ENCODE assay signal across 17 cellular contexts in the genomic region with DNA sequence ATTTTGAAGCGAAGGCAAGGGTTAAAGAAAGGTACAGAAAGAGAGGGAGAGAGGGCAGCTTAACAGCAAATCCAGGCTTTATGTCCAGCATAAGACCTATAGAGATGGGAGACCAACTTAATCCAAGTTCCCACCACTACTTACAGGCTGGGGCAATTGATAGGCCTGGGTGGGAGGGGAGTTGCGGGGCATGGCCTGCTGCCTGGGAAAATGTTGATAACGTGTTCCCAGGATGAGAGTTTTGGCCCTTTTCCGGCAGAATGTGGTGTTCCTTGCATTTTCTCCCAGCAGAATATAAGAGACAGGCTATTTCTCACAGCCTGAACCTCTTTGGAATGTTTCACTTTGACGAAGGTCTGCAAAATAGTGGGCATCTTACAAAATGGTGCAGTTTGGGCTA. TPM values are rescaled to one million over a fixed set of nuclear protein-coding genes. Genes with fewer than 3 reads are reported as not detected.
DNase-seq lines count a peak whose midpoint lies in the region; ATAC-seq and TF ChIP-seq lines count a peak whose summit lies in the region.
"Had no signal": no experiment of that assay in that cellular context is flagged by ENCODE, and none has a peak within 500 bp of the region (broad histone marks: within the 10 kb centered on the region; RNA-seq: fewer than 3 reads in every experiment).

No MANE protein-coding gene starts in this region.

- no peak for TF ChIP-seq EP300 in stomach (IDR thresholded peaks at IDR 0.05)

- peak overlapping the region; percentile 37 for H3K4me2 ChIP-seq in hepatocyte
- H3K4me2 ChIP-seq: BLaER1 treated with 17β-estradiol and CSF1 and Interleukin-3, amounts not matched to agents 10 nM and 100 nM; GM23338 had no signal

- peaks cover 20% of the 10 kb centered on the region for H3K79me2 ChIP-seq in hepatocyte

- H3K4me3 ChIP-seq in fibroblast of the aortic adventitia (ENCODE audit: low read depth, low read length) (no peak overlapping the region), hepatocyte (no peak overlapping the region), stomach (no peak overlapping the region)
- H3K4me3 ChIP-seq: BLaER1 treated with 17β-estradiol and CSF1 and Interleukin-3, amounts not matched to agents 10 nM and 100 nM; GM12878; GM23338 had no signal

- intact Hi-C loops in left cardiac atrium (cut with DNase I): no loop called here
- intact Hi-C loops in stomach (cut with DNase I; ENCODE audit: low total_unique reads): no loop called here
- intact Hi-C loops in activated CD8-positive, alpha-beta T cell treated with anti-CD3 and anti-CD28 coated beads for 36 hours (cut with micrococcal nuclease): no loop called here

- H3K9me3 Mint-ChIP-seq in activated CD8-positive, alpha-beta T cell treated with anti-CD3 and anti-CD28 coated beads for 36 hours: peaks cover 13% of the 10 kb centered on the region

- H3K36me3 ChIP-seq in hepatocyte (replicated peaks; ENCODE audit: insufficient read depth, low read depth) (no peaks in the 10 kb centered on the region), stomach (no peaks in the 10 kb centered on the region)
- H3K36me3 ChIP-seq: BLaER1 treated with 17β-estradiol and CSF1 and Interleukin-3, amounts not matched to agents 10 nM and 100 nM had no signal

- H3K27me3 ChIP-seq in hepatocyte: no peaks in the 10 kb centered on the region
- peaks cover 0 to 11% (median 0%) of the 10 kb centered on the region in 3 donors for H3K27me3 ChIP-seq in stomach
- H3K27me3 ChIP-seq: BLaER1 treated with 17β-estradiol and CSF1 and Interleukin-3, amounts not matched to agents 10 nM and 100 nM had no signal

- no peaks in the 10 kb centered on the region for H4K20me1 ChIP-seq in hepatocyte (ENCODE audit: insufficient read depth, poor library complexity, severe bottlenecking)
- H4K20me1 ChIP-seq: BLaER1 treated with 17β-estradiol and CSF1 and Interleukin-3, amounts not matched to agents 10 nM and 100 nM had no signal

- no peak overlapping the region for H3K27ac Mint-ChIP-seq in activated CD8-positive, alpha-beta T cell treated with anti-CD3 and anti-CD28 coated beads for 36 hours
- H3K27ac Mint-ChIP-seq: GM23338 had no signal

- POLR2A ChIA-PET in activated CD8-positive, alpha-beta T cell treated with anti-CD3 and anti-CD28 coated beads for 36 hours (lab: Charles Lee): no interaction called here

- 74% methylated on average over 5 of the region's 5 CpGs for WGBS in hepatocyte (ENCODE audit: low lambda C conversion rate, missing lambda C conversion rate)
- WGBS in stomach, 5 donors: 76 to 85% (median 82%) methylated on average over 5 of the region's 5 CpGs

- H3K9me3 ChIP-seq in hepatocyte (ENCODE audit: low read depth) (no peaks in the 10 kb centered on the region), stomach (peaks cover 0 to 29% (median 17%) of the 10 kb centered on the region in 4 donors)

- TF ChIP-seq CTCF in fibroblast of the aortic adventitia (IDR thresholded peaks at IDR 0.05; ENCODE audit: insufficient read depth, low read length): no peak
- no peak for TF ChIP-seq CTCF in hepatocyte (IDR thresholded peaks at IDR 0.05; ENCODE audit: poor library complexity)
- no peak for TF ChIP-seq CTCF in stomach (IDR thresholded peaks at IDR 0.05)
- no peak for TF ChIP-seq CTCF in activated CD8-positive, alpha-beta T cell treated with anti-CD3 and anti-CD28 coated beads for 36 hours (IDR thresholded peaks at IDR 0.05)

- H3K27ac ChIP-seq in hepatocyte (no peak overlapping the region), stomach (no peak overlapping the region)
- H3K27ac ChIP-seq: BLaER1 treated with 17β-estradiol and CSF1 and Interleukin-3, amounts not matched to agents 10 nM and 100 nM; HL-60 had no signal

- DNase-seq in amniotic epithelial cell (ENCODE audit: low read depth) (peak; percentile 44), fibroblast of the aortic adventitia (ENCODE audit: low read depth) (peak; percentile 14), left cardiac atrium (peak; percentile 41), hepatocyte (ENCODE audit: low spot score) (no peak), stomach (no peak)
- no peak for DNase-seq in activated CD8-positive, alpha-beta T cell treated with anti-CD3 and anti-CD28 coated beads for 36 hours
- DNase-seq: ACHN; CD4-positive, CD25-positive, alpha-beta regulatory T cell; H7 had no signal

- H3K9me2 ChIP-seq in hepatocyte (replicated peaks; ENCODE audit: insufficient read depth): no peaks in the 10 kb centered on the region

- H3K36me3 Mint-ChIP-seq in activated CD8-positive, alpha-beta T cell treated with anti-CD3 and anti-CD28 coated beads for 36 hours (ENCODE audit: low read depth): peaks cover 2% of the 10 kb centered on the region

- CTCF ChIA-PET in activated CD8-positive, alpha-beta T cell treated with anti-CD3 and anti-CD28 coated beads for 36 hours (lab: Charles Lee): interaction anchor here (1.5 kb wide), 1 partner anchor 117 kb away, joined by 3 read pairs; no protein-coding TSS in a partner anchor

- H3K4me1 ChIP-seq in hepatocyte (ENCODE audit: insufficient read depth): no peaks in the 10 kb centered on the region
- no peaks in the 10 kb centered on the region for H3K4me1 ChIP-seq in stomach

- ATAC-seq in left cardiac atrium (peak in 1 of 2 donors; percentile 19), GM18907 (IDR thresholded peaks at IDR 0.05; ENCODE audit: unreplicated experiment) (no peak)
- ATAC-seq in activated CD8-positive, alpha-beta T cell treated with anti-CD3 and anti-CD28 coated beads for 36 hours: no peak
- ATAC-seq: GM12878, GM23338 had no signal

- TF ChIP-seq POLR2A in stomach (IDR thresholded peaks at IDR 0.05): no peak

- H3K27me3 Mint-ChIP-seq in activated CD8-positive, alpha-beta T cell treated with anti-CD3 and anti-CD28 coated beads for 36 hours: peaks cover 11% of the 10 kb centered on the region

- H3K4me3 Mint-ChIP-seq in activated CD8-positive, alpha-beta T cell treated with anti-CD3 and anti-CD28 coated beads for 36 hours: no peak overlapping the region
- H3K4me3 Mint-ChIP-seq: GM23338 had no signal

- no peak overlapping the region for H2AFZ ChIP-seq in hepatocyte
- H2AFZ ChIP-seq: GM23338 had no signal

- peaks cover 7% of the 10 kb centered on the region for H3K4me1 Mint-ChIP-seq in activated CD8-positive, alpha-beta T cell treated with anti-CD3 and anti-CD28 coated beads for 36 hours (ENCODE audit: low read depth)
- H3K4me1 Mint-ChIP-seq: CD4-positive, CD25-positive, alpha-beta regulatory T cell had no signal

RNA-seq across cellular contexts. Expression of a gene that starts 34.9 kb away (rescaled TPM):
- 0.36 and 1.1 TPM in 2 replicates for total RNA-seq in fibroblast of the aortic adventitia (ENCODE audit: low replicate concordance)
- total RNA-seq in left cardiac atrium: 10 to 100 TPM; 84.9 to 93.0 TPM
- 10.5 and 24.9 TPM in 2 replicates for total RNA-seq in hepatocyte
- polyA plus RNA-seq in hepatocyte: 29.4 and 40.7 TPM in 2 replicates
- 1 to 10 TPM in 3 of 5 donors, not detected in 2; 2.3 to 9.4 (median 7.0) TPM for total RNA-seq in stomach
- 1 to 10 TPM in 2 of 3 donors, under 1 TPM in 1; 0.92 to 8.5 (median 1.8) TPM for polyA plus RNA-seq in stomach
- total RNA-seq in activated CD8-positive, alpha-beta T cell treated with anti-CD3 and anti-CD28 coated beads for 36 hours: not detected
- total RNA-seq: A172; CD4-positive, CD25-positive, alpha-beta regulatory T cell; Daoy; G401; GM23338 had no signal
- polyA plus RNA-seq: CD4-positive, CD25-positive, alpha-beta regulatory T cell; GM23338 had no signal

RNA-seq across cellular contexts. Expression of a gene that starts 55.7 kb away (rescaled TPM):
- 0.27 TPM in 1 of 2 replicates, not detected in the other for total RNA-seq in fibroblast of the aortic adventitia (ENCODE audit: low replicate concordance)
- total RNA-seq in left cardiac atrium: 1,000 to 10,000 TPM in 1 of 2 donors, 100 to 1,000 TPM in 1; 376 to 1,124 TPM
- total RNA-seq in hepatocyte: 170 and 340 TPM in 2 replicates
- 1,328 and 1,609 TPM in 2 replicates for polyA plus RNA-seq in hepatocyte
- total RNA-seq in stomach: 10 to 100 TPM in 3 of 5 donors, 1 to 10 TPM in 2; 2.8 to 52.3 (median 18.5) TPM
- 10 to 100 TPM; 12.7 to 46.7 (median 30.3) TPM for polyA plus RNA-seq in stomach
- total RNA-seq in activated CD8-positive, alpha-beta T cell treated with anti-CD3 and anti-CD28 coated beads for 36 hours: not detected
- total RNA-seq: A172; CD4-positive, CD25-positive, alpha-beta regulatory T cell; Daoy; G401; GM23338; H7 had no signal
- polyA plus RNA-seq: CD4-positive, CD25-positive, alpha-beta regulatory T cell; GM12878 had no signal

Comparison
In these comparisons a context has a peak if more than half of its experiments do, and no peak if none do; other contexts are left out.
1. DNase-seq: peak in amniotic epithelial cell (single experiment), fibroblast of the aortic adventitia (single experiment) and left cardiac atrium (single experiment); none in hepatocyte (single experiment), stomach (single experiment) and activated CD8-positive, alpha-beta T cell treated with anti-CD3 and anti-CD28 coated beads for 36 hours (single experiment).